Comparison of ENCODE assay signal across 9 cellular contexts in the genomic region with DNA sequence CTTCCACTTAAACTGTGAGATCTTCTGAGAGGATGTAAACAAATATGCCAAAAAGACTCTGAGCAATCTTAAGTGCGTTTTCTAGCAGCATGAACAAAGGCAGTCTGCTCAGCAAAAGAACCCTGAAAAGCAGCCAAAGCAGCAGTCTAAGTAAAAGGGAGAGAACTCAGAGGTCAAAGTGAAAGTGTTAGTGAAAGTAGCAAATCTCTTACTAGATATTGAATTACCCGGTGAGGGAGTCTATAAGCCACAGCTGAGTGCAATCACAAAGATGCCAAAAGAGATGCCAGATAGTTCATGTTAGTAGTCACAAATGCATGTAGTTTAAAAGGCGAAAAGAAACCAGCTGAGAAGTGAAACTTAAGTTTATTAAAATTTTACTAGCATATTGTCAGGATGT. TPM values are rescaled to one million over a fixed set of nuclear protein-coding genes. Genes with fewer than 3 reads are reported as not detected.
DNase-seq lines count a peak whose midpoint lies in the region; ATAC-seq and TF ChIP-seq lines count a peak whose summit lies in the region.
"Had no signal": no experiment of that assay in that cellular context is flagged by ENCODE, and none has a peak within 500 bp of the region (broad histone marks: within the 10 kb centered on the region; RNA-seq: fewer than 3 reads in every experiment).

No MANE protein-coding gene starts in this region.

- DNase-seq in GM12864 (ENCODE audit: low read depth) = peak; percentile 30
- peak; percentile 42 for DNase-seq in GM20000 (ENCODE audit: low spot score)
- peak; percentile 58 to 59 for DNase-seq in fibroblast of lung (ENCODE audit: low read depth in 2 of 2)
- no peak for DNase-seq in omental fat pad (ENCODE audit: low spot score)
- no peak for DNase-seq in ascending aorta (ENCODE audit: low spot score in 2 of 2)
- DNase-seq in Ammon's horn (ENCODE audit: low spot score) = no peak
- no peak for DNase-seq in GF-D8 (lab: John Stamatoyannopoulos, UW)

- H3K9ac ChIP-seq in fibroblast of lung (ENCODE audit: insufficient read depth, low read length) = no peak overlapping the region

- H3K4me3 ChIP-seq in GM12864 (ENCODE audit: low read depth, low read length) (no peak overlapping the region), fibroblast of lung (replicated peaks in 1 of 4; ENCODE audit: control extremely low read depth in 1 of 4, insufficient read depth in 1 of 4, low read depth in 3 of 4, low read length in 4 of 4) (peak overlapping the region in 1 of 4 experiments; percentile 27), ascending aorta (no peak overlapping the region)

- ATAC-seq in HG03457 (IDR thresholded peaks at IDR 0.05; ENCODE audit: unreplicated experiment) = peak; percentile 99
- ATAC-seq in omental fat pad (ENCODE audit: low FRiP score) = no peak

- H3K9me3 ChIP-seq in fibroblast of lung (ENCODE audit: control insufficient read depth, insufficient read depth, low read depth, low read length) (no peaks in the 10 kb centered on the region), ascending aorta (no peaks in the 10 kb centered on the region)

- intact Hi-C loops in ascending aorta (cut with DNase I) = no loop called here

- no peak for TF ChIP-seq CTCF in GM12864 (IDR thresholded peaks at IDR 0.05; ENCODE audit: low read depth, low read length, missing control alignments)
- no peak for TF ChIP-seq CTCF in GM20000 (IDR thresholded peaks at IDR 0.05; ENCODE audit: extremely low read depth, missing control alignments)
- no peak for TF ChIP-seq CTCF in fibroblast of lung (conservative IDR thresholded peaks at IDR 0.05 in 1 of 2, IDR thresholded peaks at IDR 0.05 in 1 of 2; ENCODE audit: low read depth in 1 of 2, low read length in 2 of 2)
- no peak for TF ChIP-seq CTCF in omental fat pad (IDR thresholded peaks at IDR 0.05)
- TF ChIP-seq CTCF in ascending aorta (IDR thresholded peaks at IDR 0.05) = no peak

- no peaks in the 10 kb centered on the region for H3K4me1 ChIP-seq in fibroblast of lung (ENCODE audit: control insufficient read depth, extremely low read depth, insufficient read depth, low read length)
- H3K4me1 ChIP-seq in ascending aorta = no peaks in the 10 kb centered on the region

- peak overlapping the region; percentile 43 for H2AFZ ChIP-seq in fibroblast of lung (ENCODE audit: low read length)

- peak overlapping the region; percentile 67 for H3K4me2 ChIP-seq in fibroblast of lung (ENCODE audit: extremely low read depth, insufficient read depth, low read length)

- no peaks in the 10 kb centered on the region for H3K27me3 ChIP-seq in fibroblast of lung (ENCODE audit: control insufficient read depth, insufficient read depth, low read length)
- H3K27me3 ChIP-seq in ascending aorta = no peaks in the 10 kb centered on the region

- no peaks in the 10 kb centered on the region for H3K36me3 ChIP-seq in fibroblast of lung (ENCODE audit: control insufficient read depth, insufficient read depth, low read length)
- no peaks in the 10 kb centered on the region for H3K36me3 ChIP-seq in ascending aorta

- H3K79me2 ChIP-seq in fibroblast of lung (ENCODE audit: control insufficient read depth, insufficient read depth, low read length) = no peaks in the 10 kb centered on the region

- H4K20me1 ChIP-seq in fibroblast of lung (ENCODE audit: control insufficient read depth, extremely low read depth, insufficient read depth, low read length) = no peaks in the 10 kb centered on the region

- H3K27ac ChIP-seq in fibroblast of lung (ENCODE audit: insufficient read depth, low read length) (no peak overlapping the region), ascending aorta (no peak overlapping the region)

RNA-seq across cellular contexts. Expression of a gene that starts 7.9 kb away (rescaled TPM):
- total RNA-seq in fibroblast of lung (not detected in 2 replicates), omental fat pad (not detected), ascending aorta (not detected)
- not detected in 2 replicates for polyA plus RNA-seq in fibroblast of lung
- polyA plus RNA-seq in fibroblast of lung (2012) = 0.06 TPM in 1 of 2 replicates, not detected in the other
- not detected in 2 replicates for polyA minus RNA-seq in fibroblast of lung (ENCODE audit: low replicate concordance)
- polyA plus RNA-seq: adipose tissue had no signal

Comparison
In these comparisons a context has a peak if more than half of its experiments do, and no peak if none do; other contexts are left out.
1. DNase-seq: peak in GM12864 (single experiment), GM20000 (single experiment) and fibroblast of lung (2 of 2); none in omental fat pad (single experiment), ascending aorta (0 of 2), Ammon's horn (single experiment) and GF-D8 (single experiment).